ENCODE assay signal across 12 cellular contexts in genomic region chr10:33126742-33127141, GRCh38.
DNase-seq lines count a peak whose midpoint lies in the region; ATAC-seq and TF ChIP-seq lines count a peak whose summit lies in the region.
"Had no signal": no experiment of that assay in that cellular context is flagged by ENCODE, and none has a peak within 500 bp of the region (broad histone marks: within the 10 kb centered on the region; RNA-seq: fewer than 3 reads in every experiment).

No MANE protein-coding gene starts in this region.

- no peak for DNase-seq in left ventricle myocardium inferior
- DNase-seq in Right ventricle myocardium inferior (ENCODE audit: missing footprints), result no peak
- peak; percentile 42 to 49 for DNase-seq in activated T-cell treated with anti-CD3 and anti-CD28 coated beads, Interleukin-2, amount 50 U/mL, for 72 hours
- no peak for DNase-seq in memory B cell (ENCODE audit: low spot score in 2 of 2)
- no peak for DNase-seq in upper lobe of right lung
- DNase-seq in stimulated activated naive B cell treated with anti-CD40 and anti-IgM and Interleukin-4, amounts not matched to agents 10 μg/mL and 1 μg/mL and 100 μg/mL, for 72 hours, result no peak
- no peak for DNase-seq in BE2C
- no peak for DNase-seq in type B pancreatic cell (ENCODE audit: extremely low spot score, unreplicated experiment)
- DNase-seq: C1 segment of cervical spinal cord, Peyer's patch had no signal

- H3K27me3 Mint-ChIP-seq in activated T-cell treated with anti-CD3 and anti-CD28 coated beads, Interleukin-2, amount 50 U/mL, for 72 hours (ENCODE audit: low read depth), result no peaks in the 10 kb centered on the region
- H3K27me3 Mint-ChIP-seq in memory B cell (no peaks in the 10 kb centered on the region), type B pancreatic cell (peaks cover 2% of the 10 kb centered on the region)
- peaks cover 0 to 4% of the 10 kb centered on the region in 2 donors for H3K27me3 Mint-ChIP-seq in stimulated activated naive B cell treated with anti-CD40 and anti-IgM and Interleukin-4, amounts not matched to agents 10 μg/mL and 1 μg/mL and 100 μg/mL, for 72 hours

- ATAC-seq in Right ventricle myocardium inferior (no peak), memory B cell (ENCODE audit: low read depth) (no peak), upper lobe of right lung (no peak)
- peak; percentile 75 to 79 for ATAC-seq in activated T-cell treated with anti-CD3 and anti-CD28 coated beads, Interleukin-2, amount 50 U/mL, for 72 hours (replicated peaks in 1 of 2)
- no peak for ATAC-seq in stimulated activated naive B cell treated with anti-CD40 and anti-IgM and Interleukin-4, amounts not matched to agents 10 μg/mL and 1 μg/mL and 100 μg/mL, for 72 hours (replicated peaks)

- H3K9me3 Mint-ChIP-seq in activated T-cell treated with anti-CD3 and anti-CD28 coated beads, Interleukin-2, amount 50 U/mL, for 72 hours, result no peaks in the 10 kb centered on the region
- H3K9me3 Mint-ChIP-seq in memory B cell (peaks cover 1% of the 10 kb centered on the region), type B pancreatic cell (peaks cover 5% of the 10 kb centered on the region)
- no peaks in the 10 kb centered on the region for H3K9me3 Mint-ChIP-seq in stimulated activated naive B cell treated with anti-CD40 and anti-IgM and Interleukin-4, amounts not matched to agents 10 μg/mL and 1 μg/mL and 100 μg/mL, for 72 hours

- H3K27ac ChIP-seq in left ventricle myocardium inferior (replicated peaks) (peak overlapping the region; percentile 81), upper lobe of right lung (peak overlapping the region; percentile 66)
- H3K27ac ChIP-seq: HL-60 had no signal

- peaks cover 47% of the 10 kb centered on the region for H3K4me1 ChIP-seq in left ventricle myocardium inferior
- H3K4me1 ChIP-seq in upper lobe of right lung, result peaks cover 18% of the 10 kb centered on the region
- H3K4me1 ChIP-seq in BE2C, result no peaks in the 10 kb centered on the region

- H3K9me3 ChIP-seq in left ventricle myocardium inferior (replicated peaks), result no peaks in the 10 kb centered on the region
- H3K9me3 ChIP-seq in upper lobe of right lung, result no peaks in the 10 kb centered on the region
- no peaks in the 10 kb centered on the region for H3K9me3 ChIP-seq in BE2C
- H3K9me3 ChIP-seq: adrenal gland, Peyer's patch had no signal

- H3K36me3 Mint-ChIP-seq in activated T-cell treated with anti-CD3 and anti-CD28 coated beads, Interleukin-2, amount 50 U/mL, for 72 hours (ENCODE audit: insufficient read depth in 2 of 2), result peaks cover 2 to 6% of the 10 kb centered on the region in 2 donors
- H3K36me3 Mint-ChIP-seq in memory B cell (peaks cover 4% of the 10 kb centered on the region), type B pancreatic cell (no peaks in the 10 kb centered on the region)
- peaks cover 0 to 3% of the 10 kb centered on the region in 2 donors for H3K36me3 Mint-ChIP-seq in stimulated activated naive B cell treated with anti-CD40 and anti-IgM and Interleukin-4, amounts not matched to agents 10 μg/mL and 1 μg/mL and 100 μg/mL, for 72 hours

- no peak for TF ChIP-seq CTCF in left ventricle myocardium inferior (IDR thresholded peaks at IDR 0.05; ENCODE audit: borderline replicate concordance)
- TF ChIP-seq CTCF in upper lobe of right lung (IDR thresholded peaks at IDR 0.05), result no peak
- TF ChIP-seq CTCF in BE2C (IDR thresholded peaks at IDR 0.05; ENCODE audit: low read depth, low read length), result no peak
- no peak for TF ChIP-seq CTCF in type B pancreatic cell (conservative IDR thresholded peaks at IDR 0.05)

- no peak overlapping the region for H3K27ac Mint-ChIP-seq in activated T-cell treated with anti-CD3 and anti-CD28 coated beads, Interleukin-2, amount 50 U/mL, for 72 hours
- H3K27ac Mint-ChIP-seq in memory B cell (peak overlapping the region; percentile 89), type B pancreatic cell (no peak overlapping the region)
- no peak overlapping the region for H3K27ac Mint-ChIP-seq in stimulated activated naive B cell treated with anti-CD40 and anti-IgM and Interleukin-4, amounts not matched to agents 10 μg/mL and 1 μg/mL and 100 μg/mL, for 72 hours

- H3K36me3 ChIP-seq in left ventricle myocardium inferior (no peaks in the 10 kb centered on the region), upper lobe of right lung (no peaks in the 10 kb centered on the region), BE2C (no peaks in the 10 kb centered on the region)
- H3K36me3 ChIP-seq: adrenal gland, Peyer's patch had no signal

- H3K4me1 Mint-ChIP-seq in activated T-cell treated with anti-CD3 and anti-CD28 coated beads, Interleukin-2, amount 50 U/mL, for 72 hours (ENCODE audit: low read depth), result peaks cover 73% of the 10 kb centered on the region
- H3K4me1 Mint-ChIP-seq in memory B cell (peaks cover 26% of the 10 kb centered on the region), type B pancreatic cell (ENCODE audit: unreplicated experiment) (peaks cover 9% of the 10 kb centered on the region)
- peaks cover 5 to 9% of the 10 kb centered on the region in 2 donors for H3K4me1 Mint-ChIP-seq in stimulated activated naive B cell treated with anti-CD40 and anti-IgM and Interleukin-4, amounts not matched to agents 10 μg/mL and 1 μg/mL and 100 μg/mL, for 72 hours

- H3K4me3 ChIP-seq in left ventricle myocardium inferior, result no peak overlapping the region
- H3K4me3 ChIP-seq in upper lobe of right lung, result no peak overlapping the region
- H3K4me3 ChIP-seq in BE2C (ENCODE audit: low read depth, low read length), result no peak overlapping the region
- H3K4me3 ChIP-seq: adrenal gland, Peyer's patch had no signal

- peak overlapping the region; percentile 27 to 36 for H3K4me3 Mint-ChIP-seq in activated T-cell treated with anti-CD3 and anti-CD28 coated beads, Interleukin-2, amount 50 U/mL, for 72 hours
- H3K4me3 Mint-ChIP-seq in memory B cell (no peak overlapping the region), type B pancreatic cell (no peak overlapping the region)
- H3K4me3 Mint-ChIP-seq in stimulated activated naive B cell treated with anti-CD40 and anti-IgM and Interleukin-4, amounts not matched to agents 10 μg/mL and 1 μg/mL and 100 μg/mL, for 72 hours, result no peak overlapping the region

- intact Hi-C loops in left ventricle myocardium inferior (cut with micrococcal nuclease) (no loop called here), Right ventricle myocardium inferior (cut with DNase I) (loop anchor here (10.0 kb wide), 1 partner anchor 208 kb away; the partner anchor contains the start of gene NRP1), upper lobe of right lung (cut with DNase I) (no loop called here)

- H3K27me3 ChIP-seq in left ventricle myocardium inferior (ENCODE audit: low read depth), result no peaks in the 10 kb centered on the region
- H3K27me3 ChIP-seq in upper lobe of right lung, result no peaks in the 10 kb centered on the region
- H3K27me3 ChIP-seq in BE2C, result no peaks in the 10 kb centered on the region
- H3K27me3 ChIP-seq: adrenal gland, Peyer's patch had no signal

Comparison
In these comparisons a context has a peak if more than half of its experiments do, and no peak if none do; other contexts are left out.
1. DNase-seq: peak in activated T-cell treated with anti-CD3 and anti-CD28 coated beads, Interleukin-2, amount 50 U/mL, for 72 hours (2 of 2); none in left ventricle myocardium inferior (single experiment), Right ventricle myocardium inferior (single experiment), memory B cell (0 of 2), upper lobe of right lung (single experiment), stimulated activated naive B cell treated with anti-CD40 and anti-IgM and Interleukin-4, amounts not matched to agents 10 μg/mL and 1 μg/mL and 100 μg/mL, for 72 hours (single experiment), BE2C (single experiment) and type B pancreatic cell (single experiment).
2. ATAC-seq: peak in activated T-cell treated with anti-CD3 and anti-CD28 coated beads, Interleukin-2, amount 50 U/mL, for 72 hours (2 of 2); none in Right ventricle myocardium inferior (single experiment), memory B cell (single experiment), upper lobe of right lung (single experiment) and stimulated activated naive B cell treated with anti-CD40 and anti-IgM and Interleukin-4, amounts not matched to agents 10 μg/mL and 1 μg/mL and 100 μg/mL, for 72 hours (0 of 2).
3. H3K4me3 Mint-ChIP-seq: peak in activated T-cell treated with anti-CD3 and anti-CD28 coated beads, Interleukin-2, amount 50 U/mL, for 72 hours (2 of 2); none in memory B cell (single experiment), stimulated activated naive B cell treated with anti-CD40 and anti-IgM and Interleukin-4, amounts not matched to agents 10 μg/mL and 1 μg/mL and 100 μg/mL, for 72 hours (0 of 2) and type B pancreatic cell (single experiment).